4 cellular contexts compared by ENCODE assay signal in genomic region chr17:1809815-1810214, GRCh38. TPM values are rescaled to one million over a fixed set of nuclear protein-coding genes. Genes with fewer than 3 reads are reported as not detected.
"Had no signal": no experiment of that assay in that cellular context is flagged by ENCODE, and none has a peak within 500 bp of the region (broad histone marks: within the 10 kb centered on the region; RNA-seq: fewer than 3 reads in every experiment).

No MANE protein-coding gene starts in this region.

RNA-seq across cellular contexts. Expression of gene SERPINF1, which starts 48.0 kb away (rescaled TPM):
- total RNA-seq: activated CD4-positive, alpha-beta T cell treated with anti-CD3 and anti-CD28 coated beads, Interleukin-2, amount 10 ng/mL, durations not matched to agents 24 days and 14 days; activated naive CD4-positive, alpha-beta T cell treated with anti-CD3 and anti-CD28 coated beads for 36 hours; activated T-helper 1 cell treated with anti-CD3 and anti-CD28 coated beads, Interleukin-12 subunit alpha, Interleukin-12 subunit beta, Interleukin-2, Interleukin-4 antibody, amounts not matched to agents 30 ng/mL and 10 ng/mL and 1 ng/mL, durations not matched to agents 14 hours and 24 hours and 36 hours; activated T-helper 17 cell treated with anti-CD3 and anti-CD28 coated beads, Interleukin-2, amount 50 U/mL, for 72 hours had no signal
